16 cellular contexts compared by ENCODE assay signal in genomic region chr18:35131387-35132283, GRCh38.
DNase-seq lines count a peak whose midpoint lies in the region; ATAC-seq, FAIRE-seq and TF ChIP-seq lines count a peak whose summit lies in the region.
"Had no signal": no experiment of that assay in that cellular context is flagged by ENCODE, and none has a peak within 500 bp of the region (broad histone marks: within the 10 kb centered on the region; RNA-seq: fewer than 3 reads in every experiment).

No MANE protein-coding gene starts in this region.

- H3K9me3 ChIP-seq in tibial nerve: no peaks in the 10 kb centered on the region

- intact Hi-C loops in Right ventricle myocardium inferior (cut with DNase I) (no loop called here), cardiac septum (cut with DNase I) (no loop called here)

- H3K27ac ChIP-seq in tibial nerve: peak overlapping the region; percentile 24 to 81 (median 54)

- no peaks in the 10 kb centered on the region for H3K9me3 Mint-ChIP-seq in naive B cell
- H3K9me3 Mint-ChIP-seq: activated naive CD4-positive, alpha-beta T cell treated with anti-CD3 and anti-CD28 coated beads for 36 hours had no signal

- H3K27me3 ChIP-seq in tibial nerve: no peaks in the 10 kb centered on the region

- H3K36me3 ChIP-seq in tibial nerve: peaks cover 0 to 68% (median 9%) of the 10 kb centered on the region in 3 donors

- WGBS in tibial nerve, 2 donors: 33 to 55% methylated on average over 13 of the region's 13 CpGs

- no peaks in the 10 kb centered on the region for H3K27me3 Mint-ChIP-seq in naive B cell

- DNase-seq in Right ventricle myocardium inferior (ENCODE audit: missing footprints): no peak
- no peak for DNase-seq in cardiac septum (ENCODE audit: low spot score)
- DNase-seq in foreskin fibroblast: peak; percentile 40 to 73
- DNase-seq in naive B cell: no peak
- DNase-seq in tibial nerve (ENCODE audit: low spot score in 2 of 2): no peak
- DNase-seq in NCI-H1436 (lab: John Stamatoyannopoulos, UW): no peak
- DNase-seq in NOMO-1 treated with DMSO at 0.1 percent for 48 hours (lab: John Stamatoyannopoulos, UW; ENCODE audit: unreplicated experiment): no peak
- no peak for DNase-seq in RCC 7860 (ENCODE audit: low spot score)
- DNase-seq: activated naive CD4-positive, alpha-beta T cell treated with anti-CD3 and anti-CD28 coated beads for 36 hours; left cardiac atrium; NCI-H1092; NCI-H510A treated with DMSO at 0.1 percent for 48 hours; RPMI8226; T-helper 9 cell had no signal

- H3K4me3 ChIP-seq in foreskin fibroblast (ENCODE audit: low read depth in 1 of 2, low read length in 2 of 2) (no peak overlapping the region), tibial nerve (no peak overlapping the region)

- peak in 1 of 2 donors; percentile 43 for TF ChIP-seq EP300 in tibial nerve (IDR thresholded peaks at IDR 0.05)

- no peak for FAIRE-seq in RCC 7860 (lab: Jason Lieb, UNC)
- FAIRE-seq: A204.1, frontal cortex had no signal

- TF ChIP-seq POLR2A in tibial nerve (IDR thresholded peaks at IDR 0.05): no peak

- ATAC-seq in Right ventricle myocardium inferior (peak; percentile 57), naive B cell (ENCODE audit: low read depth in 2 of 2) (no peak)

- peak overlapping the region in 4 of 6 donors; percentile 42 to 75 (median 46) for H3K27ac Mint-ChIP-seq in naive B cell
- H3K27ac Mint-ChIP-seq: activated naive CD4-positive, alpha-beta T cell treated with anti-CD3 and anti-CD28 coated beads for 36 hours had no signal

- peaks cover 0 to 18% (median 4%) of the 10 kb centered on the region in 4 donors for H3K4me1 ChIP-seq in tibial nerve

- peaks cover 6 to 12% (median 10%) of the 10 kb centered on the region in 3 donors for H3K4me1 Mint-ChIP-seq in naive B cell

- peak overlapping the region in 1 of 8 donors; percentile 60 for H3K4me3 Mint-ChIP-seq in naive B cell
- H3K4me3 Mint-ChIP-seq: activated naive CD4-positive, alpha-beta T cell treated with anti-CD3 and anti-CD28 coated beads for 36 hours had no signal

- TF ChIP-seq CTCF in foreskin fibroblast (IDR thresholded peaks at IDR 0.05; ENCODE audit: low read depth, low read length): no peak
- no peak for TF ChIP-seq CTCF in tibial nerve (IDR thresholded peaks at IDR 0.05)

- peaks cover 55 to 59% of the 10 kb centered on the region in 2 donors for H3K36me3 Mint-ChIP-seq in naive B cell

Comparison
In these comparisons a context has a peak if more than half of its experiments do, and no peak if none do; other contexts are left out.
1. DNase-seq: peak in foreskin fibroblast (2 of 2); none in Right ventricle myocardium inferior (single experiment), cardiac septum (single experiment), naive B cell (single experiment), tibial nerve (0 of 2), NCI-H1436 (single experiment), NOMO-1 treated with DMSO at 0.1 percent for 48 hours (single experiment) and RCC 7860 (single experiment).